ENCODE assay signal across 24 cellular contexts in the genomic region with DNA sequence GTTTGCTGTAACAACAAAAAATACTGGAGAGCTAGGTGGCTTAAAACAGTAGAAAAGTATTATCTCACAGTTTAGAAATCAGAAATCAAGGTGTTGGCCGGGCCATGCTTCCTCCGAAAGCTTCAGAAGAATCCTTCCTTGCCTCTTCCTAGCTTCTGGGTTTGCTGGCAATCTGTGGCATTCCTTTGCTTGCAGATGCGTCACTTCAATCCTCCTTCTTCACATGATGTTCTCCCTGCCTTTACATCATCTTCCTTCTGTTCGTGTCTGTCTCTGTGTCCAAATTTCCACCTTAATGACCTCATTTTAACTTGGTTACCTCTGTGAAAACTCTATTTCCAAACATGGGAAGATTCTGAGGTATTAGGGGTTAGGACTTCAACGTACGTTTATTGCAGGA.
DNase-seq lines count a peak whose midpoint lies in the region; ATAC-seq and TF ChIP-seq lines count a peak whose summit lies in the region.
"Had no signal": no experiment of that assay in that cellular context is flagged by ENCODE, and none has a peak within 500 bp of the region (broad histone marks: within the 10 kb centered on the region; RNA-seq: fewer than 3 reads in every experiment).

No MANE protein-coding gene starts in this region.

- H2BK15ac ChIP-seq in neuronal stem cell (ENCODE audit: low read length), result no peak overlapping the region

- H4K8ac ChIP-seq in neuronal stem cell (ENCODE audit: low read depth, low read length), result no peak overlapping the region

- H3K14ac ChIP-seq in neuronal stem cell (ENCODE audit: low read length), result no peak overlapping the region

- no peak for TF ChIP-seq CTCF in choroid plexus epithelial cell (conservative IDR thresholded peaks at IDR 0.05; ENCODE audit: low read depth, low read length)
- no peak for TF ChIP-seq CTCF in dorsolateral prefrontal cortex (IDR thresholded peaks at IDR 0.05 in 54 of 56, conservative IDR thresholded peaks at IDR 0.05 in 2 of 56; ENCODE audit: low read depth in 1 of 56, partially characterized antibody in 56 of 56)

- H3K18ac ChIP-seq in neuronal stem cell (ENCODE audit: low read length), result no peak overlapping the region

- H3K27ac ChIP-seq in neuronal stem cell (replicated peaks; ENCODE audit: low read length), result no peak overlapping the region
- H3K27ac ChIP-seq in dorsolateral prefrontal cortex, result no peak overlapping the region
- H3K27ac ChIP-seq: esophagus squamous epithelium, neutrophil, vagina had no signal

- H2BK5ac ChIP-seq in neuronal stem cell (ENCODE audit: low read length), result no peak overlapping the region

- H3K9me3 ChIP-seq in neuronal stem cell (replicated peaks in 1 of 2; ENCODE audit: control insufficient read depth in 2 of 2, insufficient read depth in 1 of 2, low read depth in 1 of 2, low read length in 2 of 2), result no peaks in the 10 kb centered on the region
- H3K9me3 ChIP-seq: esophagus squamous epithelium, neutrophil, vagina had no signal

- peaks cover 3% of the 10 kb centered on the region for H3K4me1 Mint-ChIP-seq in activated CD8-positive, alpha-beta memory T cell treated with anti-CD3 and anti-CD28 coated beads, Interleukin-2, amount 10 ng/mL, durations not matched to agents 7 days and 5 days
- H3K4me1 Mint-ChIP-seq: GM23338 had no signal

- no peak overlapping the region for H3K23ac ChIP-seq in neuronal stem cell (ENCODE audit: low read depth, low read length, poor library complexity)

- no peaks in the 10 kb centered on the region for H3K9me3 Mint-ChIP-seq in activated CD8-positive, alpha-beta memory T cell treated with anti-CD3 and anti-CD28 coated beads, Interleukin-2, amount 10 ng/mL, durations not matched to agents 7 days and 5 days (ENCODE audit: low read depth)
- H3K9me3 Mint-ChIP-seq: activated T-cell treated with anti-CD3 and anti-CD28 coated beads, Interleukin-2, amount 50 U/mL, for 24 hours; GM23338 had no signal

- no peak for ATAC-seq in activated CD8-positive, alpha-beta memory T cell treated with anti-CD3 and anti-CD28 coated beads, Interleukin-2, amount 10 ng/mL, durations not matched to agents 7 days and 5 days
- ATAC-seq in HG02884 (IDR thresholded peaks at IDR 0.05; ENCODE audit: unreplicated experiment) (no peak), GM19397 (IDR thresholded peaks at IDR 0.05; ENCODE audit: unreplicated experiment) (no peak)
- ATAC-seq: GM23338, T-helper 17 cell had no signal

- H3K9ac ChIP-seq in neuronal stem cell (ENCODE audit: low read depth, low read length, poor library complexity), result no peak overlapping the region

- no peaks in the 10 kb centered on the region for H3K27me3 ChIP-seq in neuronal stem cell (ENCODE audit: control insufficient read depth in 3 of 3, insufficient read depth in 3 of 3, low read depth in 1 of 3, low read length in 3 of 3)
- H3K27me3 ChIP-seq in dorsolateral prefrontal cortex, result no peaks in the 10 kb centered on the region
- H3K27me3 ChIP-seq: esophagus squamous epithelium, neutrophil, SJCRH30, vagina had no signal

- H4K91ac ChIP-seq in neuronal stem cell (ENCODE audit: low read depth, low read length, poor library complexity), result no peak overlapping the region

- H3K36me3 Mint-ChIP-seq in activated CD8-positive, alpha-beta memory T cell treated with anti-CD3 and anti-CD28 coated beads, Interleukin-2, amount 10 ng/mL, durations not matched to agents 7 days and 5 days, result no peaks in the 10 kb centered on the region

- H3K4me3 Mint-ChIP-seq in activated CD8-positive, alpha-beta memory T cell treated with anti-CD3 and anti-CD28 coated beads, Interleukin-2, amount 10 ng/mL, durations not matched to agents 7 days and 5 days, result no peak overlapping the region
- H3K4me3 Mint-ChIP-seq: activated T-cell treated with anti-CD3 and anti-CD28 coated beads, Interleukin-2, amount 50 U/mL, for 24 hours; GM23338; T-helper 17 cell had no signal

- no peak overlapping the region for H3K4ac ChIP-seq in neuronal stem cell (ENCODE audit: low read length)

- peak overlapping the region; percentile 45 for H2AFZ ChIP-seq in neuronal stem cell (ENCODE audit: low read length)

- H3K36me3 ChIP-seq in neuronal stem cell (replicated peaks in 1 of 2; ENCODE audit: control insufficient read depth in 2 of 2, insufficient read depth in 2 of 2, low read length in 2 of 2), result no peaks in the 10 kb centered on the region
- H3K36me3 ChIP-seq: esophagus squamous epithelium, neutrophil, SJCRH30, vagina had no signal

- CTCF ChIA-PET in activated CD8-positive, alpha-beta memory T cell treated with anti-CD3 and anti-CD28 coated beads, Interleukin-2, amount 10 ng/mL, durations not matched to agents 7 days and 5 days (lab: Charles Lee), result interaction anchor here (1.1 kb wide), 1 partner anchor 9 kb away, joined by 3 read pairs; no protein-coding TSS in a partner anchor

- H3K27ac Mint-ChIP-seq in activated CD8-positive, alpha-beta memory T cell treated with anti-CD3 and anti-CD28 coated beads, Interleukin-2, amount 10 ng/mL, durations not matched to agents 7 days and 5 days, result no peak overlapping the region
- H3K27ac Mint-ChIP-seq: activated T-cell treated with anti-CD3 and anti-CD28 coated beads, Interleukin-2, amount 50 U/mL, for 24 hours; GM23338; T-helper 17 cell had no signal

- H3K79me1 ChIP-seq in neuronal stem cell (ENCODE audit: low read depth, low read length), result no peaks in the 10 kb centered on the region

- H3K27me3 Mint-ChIP-seq in activated CD8-positive, alpha-beta memory T cell treated with anti-CD3 and anti-CD28 coated beads, Interleukin-2, amount 10 ng/mL, durations not matched to agents 7 days and 5 days, result no peaks in the 10 kb centered on the region
- H3K27me3 Mint-ChIP-seq: activated T-cell treated with anti-CD3 and anti-CD28 coated beads, Interleukin-2, amount 50 U/mL, for 24 hours; T-helper 17 cell had no signal

- H3K4me1 ChIP-seq in neuronal stem cell (ENCODE audit: control insufficient read depth in 2 of 2, insufficient read depth in 1 of 2, low read depth in 1 of 2, low read length in 2 of 2), result no peaks in the 10 kb centered on the region

- H2BK120ac ChIP-seq in neuronal stem cell (ENCODE audit: low read depth, low read length), result no peak overlapping the region

- no CpG with 5 or more reads among the region's 6 CpGs for WGBS in neuronal stem cell (ENCODE audit: extremely low coverage in 2 of 2, insufficient read length in 2 of 2, insufficient replicate concordance in 1 of 2), 2 donors

- intact Hi-C loops in dorsolateral prefrontal cortex (cut with DNase I), result no loop called here

- no peak overlapping the region for H2BK12ac ChIP-seq in neuronal stem cell (ENCODE audit: low read length)

- DNase-seq in AG20443 (ENCODE audit: low spot score) (peak; percentile 54), HT-29 (ENCODE audit: low spot score) (peak; percentile 42), choroid plexus epithelial cell (ENCODE audit: low read depth) (peak; percentile 40), neuronal stem cell (ENCODE audit: low spot score) (no peak), dorsolateral prefrontal cortex (no peak)
- DNase-seq in activated CD8-positive, alpha-beta memory T cell treated with anti-CD3 and anti-CD28 coated beads, Interleukin-2, amount 10 ng/mL, durations not matched to agents 7 days and 5 days, result no peak
- DNase-seq: ACHN; activated CD8-positive, alpha-beta memory T cell treated with anti-CD3 and anti-CD28 coated beads for 24 hours; activated gamma-delta T cell treated with Interleukin-2 at 50 U/mL for 16 hours; activated T-cell treated with anti-CD3 and anti-CD28 coated beads, Interleukin-2, amount 50 U/mL, for 24 hours; cortex of kidney; esophagus squamous epithelium; glutamatergic neuron; Kasumi-1; mammary epithelial cell; NCI-H510A; NK-92 treated with Interleukin-12 subunit alpha and Interleukin-12 subunit beta, amount 100 ng/mL, for 24 hours; SJCRH30; T-helper 17 cell had no signal

- no peak overlapping the region for H3K4me2 ChIP-seq in neuronal stem cell (ENCODE audit: insufficient read depth, low read length, poor library complexity, severe bottlenecking)
- H3K4me2 ChIP-seq: GM23338 had no signal

- H3K4me3 ChIP-seq in choroid plexus epithelial cell (ENCODE audit: low read depth, low read length) (no peak overlapping the region), neuronal stem cell (ENCODE audit: low read length in 2 of 2) (no peak overlapping the region), dorsolateral prefrontal cortex (no peak overlapping the region)
- H3K4me3 ChIP-seq: esophagus squamous epithelium, GM23338, SJCRH30, vagina had no signal

- no peak overlapping the region for H2AK5ac ChIP-seq in neuronal stem cell (ENCODE audit: low read depth, low read length)

Comparison
In these comparisons a context has a peak if more than half of its experiments do, and no peak if none do; other contexts are left out.
1. DNase-seq: peak in AG20443 (single experiment), HT-29 (single experiment) and choroid plexus epithelial cell (single experiment); none in neuronal stem cell (single experiment), dorsolateral prefrontal cortex (0 of 10) and activated CD8-positive, alpha-beta memory T cell treated with anti-CD3 and anti-CD28 coated beads, Interleukin-2, amount 10 ng/mL, durations not matched to agents 7 days and 5 days (single experiment).